ENCODE assay signal across 1 cellular context in genomic region chr15:76647612-76648011, GRCh38.
TF ChIP-seq lines count a peak whose summit lies in the region.

No MANE protein-coding gene starts in this region.

TF ChIP-seq in GM23338, 12 proteins besides CTCF, POLR2A, EP300 and RAD21 (continued from another document):
- no peak for TF ChIP-seq REST (IDR thresholded peaks at IDR 0.05; ENCODE audit: unreplicated experiment)
